In the genomic region with DNA sequence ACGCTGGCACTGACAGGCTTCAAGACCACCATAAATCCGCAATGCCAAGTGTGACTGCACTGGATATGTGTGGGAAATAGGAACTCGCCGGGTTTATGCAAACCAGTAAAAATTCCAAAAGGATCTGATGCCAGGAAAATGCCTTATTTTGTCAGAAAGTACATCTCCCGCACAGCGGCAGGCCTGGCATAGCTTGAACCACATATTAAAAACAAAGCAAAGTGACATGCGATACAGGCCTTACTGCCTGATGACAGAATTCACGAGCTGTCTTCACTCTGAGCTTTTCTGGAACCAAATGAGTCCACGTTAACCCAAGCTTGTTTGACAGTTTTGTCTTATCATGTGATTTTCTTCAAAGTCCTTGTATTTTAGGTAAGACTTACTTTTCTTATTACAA, we compare ENCODE assay signal across 27 cellular contexts.
"Had no signal": no experiment of that assay in that cellular context is flagged by ENCODE, and none has a peak within 500 bp of the region (broad histone marks: within the 10 kb centered on the region; RNA-seq: fewer than 3 reads in every experiment).

No MANE protein-coding gene starts in this region.

- H3K4me3 ChIP-seq: colonic mucosa, gastrocnemius medialis, heart left ventricle, lower lobe of right lung, right lobe of liver, thoracic aorta, tibial nerve, upper lobe of left lung, uterus had no signal

- H3K27me3 ChIP-seq: colonic mucosa, gastrocnemius medialis, heart left ventricle, neutrophil, right lobe of liver, tibial nerve, upper lobe of left lung, uterus had no signal

- H3K27ac Mint-ChIP-seq: dendritic cell treated with granulocyte-macrophage colony-stimulating factor and Interleukin-4, amounts not matched to agents 40 ng/mL and 50 ng/mL, for 4 days; endodermal cell; natural killer cell; progenitor cell of endocrine pancreas; stimulated activated naive B cell treated with anti-CD40 and anti-IgM and Interleukin-4, amounts not matched to agents 10 μg/mL and 1 μg/mL and 100 μg/mL, for 72 hours; stimulated activated naive CD8-positive, alpha-beta T cell treated with anti-CD3 and anti-CD28 coated beads, Interleukin-15, Interleukin-2, amounts not matched to agents 100 ng/mL and 50 ng/mL, for 24 hours had no signal

- ATAC-seq: esophagus mucosa; heart left ventricle; left colon; left ventricle myocardium superior; natural killer cell; right lobe of liver; stimulated activated naive B cell treated with anti-CD40 and anti-IgM and Interleukin-4, amounts not matched to agents 10 μg/mL and 1 μg/mL and 100 μg/mL, for 72 hours had no signal

- H3K4me1 Mint-ChIP-seq: endodermal cell; natural killer cell; stimulated activated naive B cell treated with anti-CD40 and anti-IgM and Interleukin-4, amounts not matched to agents 10 μg/mL and 1 μg/mL and 100 μg/mL, for 72 hours had no signal

- H3K27me3 Mint-ChIP-seq: dendritic cell treated with granulocyte-macrophage colony-stimulating factor and Interleukin-4, amounts not matched to agents 40 ng/mL and 50 ng/mL, for 4 days; progenitor cell of endocrine pancreas; stimulated activated naive CD8-positive, alpha-beta T cell treated with anti-CD3 and anti-CD28 coated beads, Interleukin-15, Interleukin-2, amounts not matched to agents 100 ng/mL and 50 ng/mL, for 24 hours had no signal

- DNase-seq: colonic mucosa; effector CD8-positive, alpha-beta T cell; endodermal cell; gastrocnemius medialis; heart left ventricle; hippocampal formation; left colon; left ventricle myocardium superior; lower lobe of right lung; natural killer cell; right lobe of liver; small intestine; stimulated activated CD4-positive, alpha-beta T cell treated with anti-CD3 and anti-CD28 coated beads, Interleukin-15, amount 100 ng/mL, for 24 hours; stimulated activated CD4-positive, alpha-beta T cell treated with anti-CD3 and anti-CD28 coated beads, Interleukin-2, amount 100 ng/mL, for 48 hours; stimulated activated naive B cell treated with anti-CD40 and anti-IgM and Interleukin-4, amounts not matched to agents 10 μg/mL and 1 μg/mL and 100 μg/mL, for 72 hours; upper lobe of left lung; uterus had no signal

- H3K9me3 Mint-ChIP-seq: dendritic cell treated with granulocyte-macrophage colony-stimulating factor and Interleukin-4, amounts not matched to agents 40 ng/mL and 50 ng/mL, for 4 days; natural killer cell; stimulated activated naive B cell treated with anti-CD40 and anti-IgM and Interleukin-4, amounts not matched to agents 10 μg/mL and 1 μg/mL and 100 μg/mL, for 72 hours; stimulated activated naive CD8-positive, alpha-beta T cell treated with anti-CD3 and anti-CD28 coated beads, Interleukin-15, Interleukin-2, amounts not matched to agents 100 ng/mL and 50 ng/mL, for 24 hours had no signal

- H3K36me3 ChIP-seq: colonic mucosa, gastrocnemius medialis, heart left ventricle, lower lobe of right lung, neutrophil, right lobe of liver, thoracic aorta, tibial nerve, upper lobe of left lung, uterus had no signal

- H3K9me3 ChIP-seq: colonic mucosa, gastrocnemius medialis, heart left ventricle, lower lobe of right lung, neutrophil, right lobe of liver, thoracic aorta, tibial nerve, upper lobe of left lung, uterus had no signal

- H3K36me3 Mint-ChIP-seq: natural killer cell; stimulated activated naive B cell treated with anti-CD40 and anti-IgM and Interleukin-4, amounts not matched to agents 10 μg/mL and 1 μg/mL and 100 μg/mL, for 72 hours had no signal

- H3K4me1 ChIP-seq: colonic mucosa, parathyroid adenoma had no signal

- H3K4me3 Mint-ChIP-seq: dendritic cell treated with granulocyte-macrophage colony-stimulating factor and Interleukin-4, amounts not matched to agents 40 ng/mL and 50 ng/mL, for 4 days; endodermal cell; natural killer cell; neural crest cell; stimulated activated naive B cell treated with anti-CD40 and anti-IgM and Interleukin-4, amounts not matched to agents 10 μg/mL and 1 μg/mL and 100 μg/mL, for 72 hours; stimulated activated naive CD8-positive, alpha-beta T cell treated with anti-CD3 and anti-CD28 coated beads, Interleukin-15, Interleukin-2, amounts not matched to agents 100 ng/mL and 50 ng/mL, for 24 hours had no signal

- H3K27ac ChIP-seq: colonic mucosa, epithelial cell of prostate, gastrocnemius medialis, heart left ventricle, lower lobe of right lung, neutrophil, parathyroid adenoma, right lobe of liver, thoracic aorta, tibial nerve, upper lobe of left lung, uterus had no signal
